In genomic region chr6:73393278-73393677, GRCh38 we compare ENCODE assay signal across 17 cellular contexts. TPM values are rescaled to one million over a fixed set of nuclear protein-coding genes. Genes with fewer than 3 reads are reported as not detected.
"Had no signal": no experiment of that assay in that cellular context is flagged by ENCODE, and none has a peak within 500 bp of the region (broad histone marks: within the 10 kb centered on the region; RNA-seq: fewer than 3 reads in every experiment).

No MANE protein-coding gene starts in this region.

- H3K9me3 ChIP-seq: esophagus squamous epithelium, thyroid gland had no signal

- H3K27ac ChIP-seq: esophagus squamous epithelium, thyroid gland had no signal

- H3K4me1 ChIP-seq: thyroid gland had no signal

- DNase-seq: activated CD4-positive, alpha-beta T cell treated with anti-CD3 and anti-CD28 coated beads, Interleukin-2, amount 50 U/mL, for 48 hours; activated CD4-positive, CD25-positive, alpha-beta regulatory T cell treated with anti-CD3 and anti-CD28 coated beads, Interleukin-2, amount 50 U/mL, for 72 hours; activated CD8-positive, alpha-beta memory T cell treated with anti-CD3 and anti-CD28 coated beads, Interleukin-2, amount 10 ng/mL, durations not matched to agents 7 days and 5 days; activated naive CD4-positive, alpha-beta T cell treated with anti-CD3 and anti-CD28 coated beads, Interleukin-2, amount 10 ng/mL, durations not matched to agents 7 days and 5 days; activated T-cell treated with anti-CD3 and anti-CD28 coated beads, Interleukin-2, amount 50 U/mL, for 1 hour; effector CD8-positive, alpha-beta T cell; esophagus squamous epithelium; hypothalamus; thyroid gland had no signal

- H3K36me3 ChIP-seq: esophagus squamous epithelium, thyroid gland had no signal

- H3K4me3 ChIP-seq: esophagus squamous epithelium, thyroid gland had no signal

- ATAC-seq: activated CD8-positive, alpha-beta memory T cell treated with anti-CD3 and anti-CD28 coated beads, Interleukin-2, amount 10 ng/mL, durations not matched to agents 7 days and 5 days; stimulated activated effector memory CD8-positive, alpha-beta T cell treated with anti-CD3 and anti-CD28 coated beads, Interleukin-12 subunit alpha, Interleukin-12 subunit beta, amount 100 ng/mL, for 72 hours had no signal

- H3K27me3 ChIP-seq: esophagus squamous epithelium, thyroid gland had no signal

RNA-seq across cellular contexts. Expression of gene DDX43, which starts 1.4 kb away (rescaled TPM):
- total RNA-seq: neural crest cell, osteocyte had no signal

RNA-seq across cellular contexts. Expression of gene OOEP, which starts 23.6 kb away (rescaled TPM):
- total RNA-seq: activated T-helper 2 cell treated with anti-CD3 and anti-CD28 coated beads, Interferon-gamma antibody, Interleukin-2, Interleukin-4, amounts not matched to agents 10 μg/mL and 5 μg/mL and 100 μg/mL, durations not matched to agents 14 hours and 24 hours and 36 hours; endothelial cell of umbilical vein; neural crest cell; osteocyte; renal cortical epithelial cell; thyroid gland had no signal

RNA-seq across cellular contexts. Expression of gene KHDC3L, which starts 30.8 kb away (rescaled TPM):
- total RNA-seq: activated CD8-positive, alpha-beta memory T cell treated with anti-CD3 and anti-CD28 coated beads, Interleukin-2, amount 10 ng/mL, durations not matched to agents 7 days and 5 days; activated T-helper 2 cell treated with anti-CD3 and anti-CD28 coated beads, Interferon-gamma antibody, Interleukin-2, Interleukin-4, amounts not matched to agents 10 μg/mL and 5 μg/mL and 100 μg/mL, durations not matched to agents 14 hours and 24 hours and 36 hours; endothelial cell of umbilical vein; esophagus squamous epithelium; fibroblast of villous mesenchyme; lower leg skin; neural crest cell; osteocyte; renal cortical epithelial cell; thyroid gland had no signal

RNA-seq across cellular contexts. Expression of gene DPPA5, which starts 39.2 kb away (rescaled TPM):
- total RNA-seq: activated CD8-positive, alpha-beta memory T cell treated with anti-CD3 and anti-CD28 coated beads, Interleukin-2, amount 10 ng/mL, durations not matched to agents 7 days and 5 days; activated T-helper 2 cell treated with anti-CD3 and anti-CD28 coated beads, Interferon-gamma antibody, Interleukin-2, Interleukin-4, amounts not matched to agents 10 μg/mL and 5 μg/mL and 100 μg/mL, durations not matched to agents 14 hours and 24 hours and 36 hours; endothelial cell of umbilical vein; esophagus squamous epithelium; fibroblast of villous mesenchyme; lower leg skin; neural crest cell; osteocyte; renal cortical epithelial cell; thyroid gland had no signal
